Comparison of ENCODE assay signal across 1 cellular context in genomic region chr21:45509566-45510465, GRCh38.
TF ChIP-seq lines count a peak whose summit lies in the region.

No MANE protein-coding gene starts in this region.

TF ChIP-seq in K562, 482 proteins besides CTCF, POLR2A, EP300 and RAD21 (continued from another document):
- TF ChIP-seq MYNN (IDR thresholded peaks at IDR 0.05) (peak; percentile 18; the same call in 1 of the 2 replicates), MYNN (CRISPR knock-in tag; IDR thresholded peaks at IDR 0.05) (no peak), ZC3H11A (IDR thresholded peaks at IDR 0.05; ENCODE audit: low read depth, low read length) (no peak), HMGN3 (IDR thresholded peaks at IDR 0.05; ENCODE audit: borderline replicate concordance, extremely low read depth, insufficient read length, low read depth, low read length) (peak; percentile 37)
TF ChIP-seq in K562: peak in this region for 12.
